5 cellular contexts compared by ENCODE assay signal in genomic region chr14:19482093-19482492, GRCh38. TPM values are rescaled to one million over a fixed set of nuclear protein-coding genes. Genes with fewer than 3 reads are reported as not detected.
"Had no signal": no experiment of that assay in that cellular context is flagged by ENCODE, and none has a peak within 500 bp of the region (broad histone marks: within the 10 kb centered on the region; RNA-seq: fewer than 3 reads in every experiment).

No MANE protein-coding gene starts in this region.

RNA-seq across cellular contexts. Expression of gene POTEG, which starts 48.0 kb away (rescaled TPM):
- total RNA-seq: HepG2, HT-29, IMR-90, K562 had no signal
- polyA plus RNA-seq: HepG2, IgD-negative memory B cell, IMR-90, K562 had no signal
